Comparison of ENCODE assay signal across 24 cellular contexts in the genomic region with DNA sequence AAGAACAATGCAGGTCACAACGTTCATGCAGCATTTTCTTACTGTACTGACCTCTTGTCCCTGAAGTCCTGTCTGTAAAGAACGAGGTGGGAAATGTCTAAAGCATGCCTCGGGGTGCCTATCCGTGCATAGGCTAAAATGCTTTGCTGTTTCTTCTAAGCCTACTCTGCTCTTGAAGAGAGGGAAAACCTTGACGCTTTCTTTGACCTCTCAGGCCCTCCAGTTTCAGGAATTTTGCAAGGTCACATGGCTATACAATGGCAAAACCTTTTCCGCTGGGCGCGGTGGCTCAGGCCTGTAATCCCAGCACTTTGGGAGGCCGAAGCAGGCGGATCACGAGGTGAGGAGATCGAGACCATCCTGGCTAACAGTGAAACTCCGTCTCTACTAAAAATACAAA. TPM values are rescaled to one million over a fixed set of nuclear protein-coding genes. Genes with fewer than 3 reads are reported as not detected.
DNase-seq lines count a peak whose midpoint lies in the region; ATAC-seq and TF ChIP-seq lines count a peak whose summit lies in the region.
"Had no signal": no experiment of that assay in that cellular context is flagged by ENCODE, and none has a peak within 500 bp of the region (broad histone marks: within the 10 kb centered on the region; RNA-seq: fewer than 3 reads in every experiment).

No MANE protein-coding gene starts in this region.

- H3K9me3 ChIP-seq in HUES48 (ENCODE audit: control insufficient read depth, insufficient read depth, low read length): no peaks in the 10 kb centered on the region
- H3K9me3 ChIP-seq in iPS-20b (ENCODE audit: insufficient read depth, low read depth, low read length): no peaks in the 10 kb centered on the region
- no peaks in the 10 kb centered on the region for H3K9me3 ChIP-seq in psoas muscle
- peaks cover 10% of the 10 kb centered on the region for H3K9me3 ChIP-seq in CD4-positive, alpha-beta T cell (ENCODE audit: control insufficient read depth, low read length)
- no peaks in the 10 kb centered on the region for H3K9me3 ChIP-seq in spleen
- H3K9me3 ChIP-seq: A549 had no signal

- POLR2A ChIA-PET in CD4-positive, alpha-beta T cell (lab: Charles Lee): interaction anchor here (0.6 kb wide), 1 partner anchor 520 kb away, joined by 4 read pairs; no protein-coding TSS in a partner anchor

- no peak overlapping the region for H3K4me3 ChIP-seq in HUES48 (ENCODE audit: low read depth, low read length)
- no peak overlapping the region for H3K4me3 ChIP-seq in iPS-20b (ENCODE audit: low read length)
- no peak overlapping the region for H3K4me3 ChIP-seq in psoas muscle
- H3K4me3 ChIP-seq in spleen: no peak overlapping the region
- H3K4me3 ChIP-seq: A549, GM23248 had no signal

- TF ChIP-seq CTCF in brain (conservative IDR thresholded peaks at IDR 0.05): no peak
- no peak for TF ChIP-seq CTCF in psoas muscle (IDR thresholded peaks at IDR 0.05)
- no peak for TF ChIP-seq CTCF in CD4-positive, alpha-beta T cell (IDR thresholded peaks at IDR 0.05)
- no peak for TF ChIP-seq CTCF in spleen (IDR thresholded peaks at IDR 0.05 in 8 of 11, conservative IDR thresholded peaks at IDR 0.05 in 3 of 11)

- H3K27me3 ChIP-seq in HUES48 (ENCODE audit: control insufficient read depth, insufficient read depth, low read length) (no peaks in the 10 kb centered on the region), iPS-20b (ENCODE audit: insufficient read depth, low read length) (no peaks in the 10 kb centered on the region), psoas muscle (ENCODE audit: insufficient read depth in 3 of 3, low read length in 2 of 3) (no peaks in the 10 kb centered on the region), spleen (replicated peaks in 1 of 7) (peaks cover 0 to 10% (median 0%) of the 10 kb centered on the region in 7 donors)
- peaks cover 56% of the 10 kb centered on the region for H3K27me3 ChIP-seq in CD4-positive, alpha-beta T cell (ENCODE audit: control insufficient read depth, insufficient read depth, low read length)

- WGBS in psoas muscle, 3 donors: 79 to 83% (median 83%) methylated on average over 13 of the region's 13 CpGs
- 74 to 85% (median 77%) methylated on average over 13 of the region's 13 CpGs for WGBS in spleen, 5 donors

- peak overlapping the region; percentile 37 to 98 (median 82) for H3K27ac Mint-ChIP-seq in brain
- H3K27ac Mint-ChIP-seq in CD4-positive, alpha-beta T cell: no peak overlapping the region
- H3K27ac Mint-ChIP-seq: B cell had no signal

- H3K9ac ChIP-seq in HUES48 (ENCODE audit: low read depth, low read length) (no peak overlapping the region), iPS-20b (ENCODE audit: low read depth, low read length) (peak overlapping the region; percentile 64; the same call in 1 of the 2 replicates)
- H3K9ac ChIP-seq: GM23248 had no signal

- intact Hi-C loops in psoas muscle (cut with DNase I): loop anchor here in 1 of 2 donors (5.0 kb wide), 1 partner anchor 54 kb away; no protein-coding TSS in a partner anchor
- intact Hi-C loops in CD4-positive, alpha-beta T cell (cut with DNase I, micrococcal nuclease): no loop called here
- intact Hi-C loops in spleen (cut with DNase I; ENCODE audit: low total_unique reads): no loop called here

- CTCF ChIA-PET in CD4-positive, alpha-beta T cell (lab: Charles Lee): no interaction called here

- H3K4me1 Mint-ChIP-seq in brain: peaks cover 81% of the 10 kb centered on the region
- H3K4me1 Mint-ChIP-seq in CD4-positive, alpha-beta T cell (ENCODE audit: low read depth): no peaks in the 10 kb centered on the region

- H3K9me3 Mint-ChIP-seq in brain: peaks cover 3 to 27% (median 10%) of the 10 kb centered on the region in 5 experiments
- H3K9me3 Mint-ChIP-seq in CD4-positive, alpha-beta T cell: no peaks in the 10 kb centered on the region

- H3K27me3 Mint-ChIP-seq in brain: peaks cover 4% of the 10 kb centered on the region
- H3K27me3 Mint-ChIP-seq in CD4-positive, alpha-beta T cell: peaks cover 89% of the 10 kb centered on the region

- H3K36me3 Mint-ChIP-seq in brain: no peaks in the 10 kb centered on the region
- H3K36me3 Mint-ChIP-seq in CD4-positive, alpha-beta T cell (ENCODE audit: low read depth): no peaks in the 10 kb centered on the region

- ATAC-seq in psoas muscle: no peak
- no peak for ATAC-seq in GM21825 (IDR thresholded peaks at IDR 0.05; ENCODE audit: unreplicated experiment)
- no peak for ATAC-seq in GM18870 (IDR thresholded peaks at IDR 0.05; ENCODE audit: unreplicated experiment)
- no peak for ATAC-seq in CD4-positive, alpha-beta T cell (ENCODE audit: poor library complexity)
- ATAC-seq: A549, HCT116, Panc1, SK-N-SH treated with all-trans-retinoic acid at 6 μM for 48 hours had no signal

- H3K36me3 ChIP-seq in HUES48 (ENCODE audit: control insufficient read depth, insufficient read depth, low read length) (no peaks in the 10 kb centered on the region), iPS-20b (ENCODE audit: insufficient read depth, low read depth, low read length) (no peaks in the 10 kb centered on the region), psoas muscle (ENCODE audit: insufficient read depth in 1 of 2, low read depth in 1 of 2) (no peaks in the 10 kb centered on the region), spleen (no peaks in the 10 kb centered on the region)

- TF ChIP-seq POLR2A in spleen (IDR thresholded peaks at IDR 0.05): no peak

- H3K27ac ChIP-seq in HUES48 (ENCODE audit: low read depth, low read length) (peak overlapping the region; percentile 99), iPS-20b (ENCODE audit: low read length) (no peak overlapping the region), psoas muscle (peak overlapping the region; percentile 57), spleen (peak overlapping the region in 2 of 8 donors; percentile 48 to 68)
- H3K27ac ChIP-seq in CD4-positive, alpha-beta T cell (ENCODE audit: low read depth, low read length): no peak overlapping the region
- H3K27ac ChIP-seq: GM23248 had no signal

- H3K4me1 ChIP-seq in HUES48 (ENCODE audit: control insufficient read depth, insufficient read depth, low read length) (peaks cover 66% of the 10 kb centered on the region), iPS-20b (ENCODE audit: insufficient read depth, low read length) (peaks cover 52% of the 10 kb centered on the region), psoas muscle (peaks cover 30% of the 10 kb centered on the region), spleen (peaks cover 0 to 22% (median 11%) of the 10 kb centered on the region in 6 donors)

- H3K4me3 Mint-ChIP-seq in brain: peak overlapping the region in 1 of 5 experiments; percentile 32
- no peak overlapping the region for H3K4me3 Mint-ChIP-seq in CD4-positive, alpha-beta T cell

- DNase-seq in psoas muscle: no peak
- DNase-seq in CD4-positive, alpha-beta T cell: no peak
- no peak for DNase-seq in spleen
- DNase-seq: EL; GM23248; KG1; NCI-H1092 treated with DMSO at 0.1 percent for 48 hours; NCI-H1436 treated with DMSO at 0.1 percent for 48 hours; NCI-H2029; NCI-H2171; NCI-H345; NCI-H524; NCI-H774; NK-92 treated with Interleukin-12 subunit alpha and Interleukin-12 subunit beta, amount 100 ng/mL, for 24 hours had no signal

RNA-seq across cellular contexts. Expression of gene ZNF532, which starts 18.4 kb away (rescaled TPM):
- polyA plus RNA-seq in brain (ENCODE audit: insufficient read depth, low read depth, low replicate concordance) (51.6 TPM), psoas muscle (10 to 100 TPM; 13.6 to 41.9 (median 22.7) TPM), spleen (10 to 100 TPM in 1 of 3 donors, 1 to 10 TPM in 2; 5.2 to 12.1 (median 9.8) TPM)
- total RNA-seq in psoas muscle (100 to 1,000 TPM in 1 of 4 donors, 10 to 100 TPM in 3; 68.8 to 105 (median 84.7) TPM), spleen (10 to 100 TPM; 40.0 to 64.8 (median 47.2) TPM)
- 1 to 10 TPM; 9.8 to 9.9 TPM for total RNA-seq in CD4-positive, alpha-beta T cell

Comparison
In these comparisons a context has a peak if more than half of its experiments do, and no peak if none do; other contexts are left out.
1. H3K27ac ChIP-seq: peak in HUES48 (single experiment) and psoas muscle (single experiment); none in iPS-20b (single experiment) and CD4-positive, alpha-beta T cell (single experiment).